In the genomic region with DNA sequence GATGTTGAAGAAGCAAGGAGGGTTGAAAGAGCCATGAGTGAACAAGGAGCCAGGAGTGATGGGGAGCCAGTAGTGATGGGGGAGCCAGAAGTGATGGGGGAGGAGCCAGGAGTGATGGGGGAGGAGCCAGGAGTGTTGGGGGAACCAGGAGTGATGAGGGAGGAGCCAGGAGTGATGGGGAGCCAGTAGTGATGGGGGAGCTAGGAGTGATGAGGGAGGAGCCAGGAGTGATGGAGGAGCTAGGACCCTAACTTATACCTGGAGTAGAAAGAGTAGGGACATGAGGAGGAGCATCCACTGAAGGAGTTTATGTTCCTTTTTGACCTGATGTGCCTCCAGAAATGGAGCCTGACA, we compare ENCODE assay signal across 25 cellular contexts. TPM values are rescaled to one million over a fixed set of nuclear protein-coding genes. Genes with fewer than 3 reads are reported as not detected.
"Had no signal": no experiment of that assay in that cellular context is flagged by ENCODE, and none has a peak within 500 bp of the region (broad histone marks: within the 10 kb centered on the region; RNA-seq: fewer than 3 reads in every experiment).

No MANE protein-coding gene starts in this region.

- H3K9me3 Mint-ChIP-seq: activated naive CD8-positive, alpha-beta T cell treated with anti-CD3 and anti-CD28 coated beads for 36 hours; endodermal cell; mesothelial cell of epicardium; naive thymus-derived CD8-positive, alpha-beta T cell had no signal

- ATAC-seq: left lung; naive thymus-derived CD8-positive, alpha-beta T cell; right cardiac atrium; stimulated activated naive CD8-positive, alpha-beta T cell treated with anti-CD3 and anti-CD28 coated beads, Interleukin-15, Interleukin-2, amounts not matched to agents 100 U/mL and 50 U/mL, for 24 hours had no signal

- H3K4me1 Mint-ChIP-seq: activated naive CD8-positive, alpha-beta T cell treated with anti-CD3 and anti-CD28 coated beads for 36 hours; naive thymus-derived CD8-positive, alpha-beta T cell had no signal

- DNase-seq: activated CD4-positive, alpha-beta T cell treated with anti-CD3 and anti-CD28 coated beads for 1 hour; activated CD4-positive, alpha-beta T cell treated with anti-CD3 and anti-CD28 coated beads, Interleukin-2, amount 50 U/mL, for 1 hour; activated CD8-positive, alpha-beta memory T cell treated with anti-CD3 and anti-CD28 coated beads, Interleukin-2, amount 50 U/mL, for 48 hours; activated naive CD4-positive, alpha-beta T cell treated with Interleukin-2 at 50 U/mL for 16 hours; activated naive CD8-positive, alpha-beta T cell treated with anti-CD3 and anti-CD28 coated beads for 36 hours; activated T-cell treated with anti-CD3 and anti-CD28 coated beads, Interleukin-2, amount 50 U/mL, for 48 hours; cerebellar nuclear complex; endodermal cell; foreskin fibroblast; kidney glomerular epithelial cell; left lung; naive thymus-derived CD8-positive, alpha-beta T cell; right cardiac atrium; stimulated activated CD4-positive, alpha-beta T cell treated with anti-CD3 and anti-CD28 coated beads, Interleukin-12 subunit alpha, Interleukin-12 subunit beta, amount 100 ng/mL, for 4 hours; stimulated activated CD4-positive, alpha-beta T cell treated with anti-CD3 and anti-CD28 coated beads, Interleukin-4, amount 100 ng/mL, for 4 hours; stimulated activated naive CD8-positive, alpha-beta T cell treated with anti-CD3 and anti-CD28 coated beads, Interleukin-15, Interleukin-2, amounts not matched to agents 100 U/mL and 50 U/mL, for 24 hours; T-helper 1 cell had no signal

- H3K27ac ChIP-seq: left lung, pancreas had no signal

- H3K4me3 Mint-ChIP-seq: activated naive CD8-positive, alpha-beta T cell treated with anti-CD3 and anti-CD28 coated beads for 36 hours; endodermal cell; mesothelial cell of epicardium; naive thymus-derived CD8-positive, alpha-beta T cell had no signal

- H3K27ac Mint-ChIP-seq: activated naive CD8-positive, alpha-beta T cell treated with anti-CD3 and anti-CD28 coated beads for 36 hours; endodermal cell; mesothelial cell of epicardium; naive thymus-derived CD8-positive, alpha-beta T cell had no signal

- H3K4me3 ChIP-seq: coronary artery, left lung, pancreas had no signal

- H3K36me3 ChIP-seq: left lung, neutrophil, pancreas had no signal

- H3K9me3 ChIP-seq: left lung, neutrophil, pancreas had no signal

- FAIRE-seq: astrocyte, pancreas, TTC549 had no signal

- H3K4me1 ChIP-seq: pancreas had no signal

- H3K27me3 Mint-ChIP-seq: activated naive CD8-positive, alpha-beta T cell treated with anti-CD3 and anti-CD28 coated beads for 36 hours; naive thymus-derived CD8-positive, alpha-beta T cell had no signal

- H3K36me3 Mint-ChIP-seq: activated naive CD8-positive, alpha-beta T cell treated with anti-CD3 and anti-CD28 coated beads for 36 hours; mesothelial cell of epicardium; naive thymus-derived CD8-positive, alpha-beta T cell had no signal

RNA-seq across cellular contexts. Expression of a gene that starts 14.6 kb away (rescaled TPM):
- total RNA-seq: fibroblast of lung had no signal

RNA-seq across cellular contexts. Expression of a gene that starts 51.3 kb away (rescaled TPM):
- total RNA-seq: activated CD8-positive, alpha-beta memory T cell treated with anti-CD3 and anti-CD28 coated beads for 36 hours; activated naive CD8-positive, alpha-beta T cell treated with anti-CD3 and anti-CD28 coated beads for 36 hours had no signal
- polyA plus RNA-seq: naive thymus-derived CD8-positive, alpha-beta T cell had no signal
